In the genomic region with DNA sequence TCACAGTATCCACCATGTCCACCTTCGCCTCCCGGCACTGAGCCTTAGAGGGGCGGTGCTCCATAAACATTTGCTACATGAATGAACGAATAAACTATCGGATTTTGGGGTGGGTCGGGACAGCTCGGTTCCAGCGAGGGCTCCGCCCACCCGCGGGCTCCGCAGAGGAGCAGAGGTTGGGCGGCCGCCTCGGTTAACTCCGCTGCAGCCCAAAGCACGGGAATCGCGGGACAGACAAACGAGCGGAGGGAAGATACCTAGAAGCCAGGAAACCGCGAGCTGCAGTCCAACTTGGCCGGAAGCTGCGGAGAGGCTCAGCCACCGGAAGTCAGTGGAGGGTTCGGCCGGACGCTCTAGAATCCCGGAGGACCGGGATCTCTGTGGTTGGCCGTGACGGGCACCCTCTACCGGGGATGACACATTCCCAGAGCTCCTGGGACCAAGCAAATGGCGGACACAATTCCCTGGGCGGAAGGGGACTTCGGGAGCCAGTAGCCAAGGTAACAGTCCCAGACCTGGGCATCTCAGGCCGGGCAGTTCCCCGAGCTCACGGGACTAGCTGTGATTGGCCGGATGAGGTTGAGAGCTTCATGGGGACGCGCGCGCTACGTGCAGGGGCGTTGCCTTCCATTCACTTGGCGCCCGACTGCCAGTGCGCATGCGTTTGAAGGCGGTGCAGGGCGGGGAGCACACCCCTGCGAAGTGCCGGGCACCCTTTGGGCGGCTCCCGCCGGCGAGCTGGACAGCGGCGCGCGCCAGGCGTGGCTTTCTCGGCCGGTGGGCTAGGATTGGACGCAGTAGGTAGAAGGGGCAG, we compare ENCODE assay signal across 8 cellular contexts. TPM values are rescaled to one million over a fixed set of nuclear protein-coding genes. Genes with fewer than 3 reads are reported as not detected.
DNase-seq lines count a peak whose midpoint lies in the region; ATAC-seq and TF ChIP-seq lines count a peak whose summit lies in the region.

No MANE protein-coding gene starts in this region.

- H3K27me3 Mint-ChIP-seq in type B pancreatic cell = no peaks in the 10 kb centered on the region

- ATAC-seq in HG02884 (IDR thresholded peaks at IDR 0.05; ENCODE audit: unreplicated experiment) (peak; percentile 92), heart right ventricle (peak; percentile 95 to 98 (median 96))

- no peaks in the 10 kb centered on the region for H3K9me3 ChIP-seq in heart right ventricle

- H3K36me3 ChIP-seq in heart right ventricle = peaks cover 0 to 44% (median 25%) of the 10 kb centered on the region in 9 donors

- TF ChIP-seq CTCF in heart right ventricle (IDR thresholded peaks at IDR 0.05) (peak in 5 of 9 donors; percentile 15 to 31 (median 17)), type B pancreatic cell (conservative IDR thresholded peaks at IDR 0.05) (no peak)

- H3K36me3 Mint-ChIP-seq in type B pancreatic cell = peaks cover 8% of the 10 kb centered on the region

- H3K4me3 ChIP-seq in heart right ventricle = peak overlapping the region; percentile 61 to 96 (median 88)

- no peaks in the 10 kb centered on the region for H3K9me3 Mint-ChIP-seq in type B pancreatic cell

- peaks cover 3 to 34% (median 22%) of the 10 kb centered on the region in 9 donors for H3K4me1 ChIP-seq in heart right ventricle

- H3K27ac Mint-ChIP-seq in type B pancreatic cell = peak overlapping the region; percentile 99

- 0% methylated on average over 67 of the region's 67 CpGs for WGBS in heart right ventricle, 2 donors

- intact Hi-C loops in heart right ventricle (cut with DNase I) = loop anchor here in 2 of 10 donors (2.0 to 5.0 kb wide), 2 partner anchors 19 to 69 kb away; no protein-coding TSS in a partner anchor

- H3K27ac ChIP-seq in heart right ventricle = peak overlapping the region; percentile 80 to 98 (median 94)

- H3K27me3 ChIP-seq in heart right ventricle = no peaks in the 10 kb centered on the region

- peak overlapping the region; percentile 98 for H3K4me3 Mint-ChIP-seq in type B pancreatic cell

- peak; percentile 75 for TF ChIP-seq POLR2A in GM15510 (IDR thresholded peaks at IDR 0.05; ENCODE audit: borderline replicate concordance, extremely low read depth, insufficient read length)

- peaks cover 33% of the 10 kb centered on the region for H3K4me1 Mint-ChIP-seq in type B pancreatic cell (ENCODE audit: unreplicated experiment)

- DNase-seq in NCI-H146 treated with DMSO at 0.1 percent for 48 hours (lab: John Stamatoyannopoulos, UW; ENCODE audit: unreplicated experiment) (peak; percentile 99), T-helper 1 cell (peak; percentile 88 to 99 (median 91)), amniotic stem cell (lab: John Stamatoyannopoulos, UW) (peak; percentile 98), heart right ventricle (peak; percentile 98 to 99), pons (ENCODE audit: low spot score) (peak; percentile 99), type B pancreatic cell (ENCODE audit: extremely low spot score, unreplicated experiment) (peak; percentile 99)

RNA-seq across cellular contexts. Expression of gene MAPK7, which starts 0.5 kb away (rescaled TPM):
- 10 to 100 TPM in 6 of 10 donors, 1 to 10 TPM in 4; 7.3 to 16.6 (median 11.4) TPM for total RNA-seq in heart right ventricle
- polyA plus RNA-seq in heart right ventricle = 10 to 100 TPM in 1 of 2 donors, 1 to 10 TPM in 1; 9.1 to 12.3 TPM
- 32.1 and 44.3 TPM in 2 replicates for total RNA-seq in type B pancreatic cell (ENCODE audit: low replicate concordance)

RNA-seq across cellular contexts. Expression of gene MFAP4, which starts 9.2 kb away (rescaled TPM):
- 100 to 1,000 TPM in 1 of 10 donors, 10 to 100 TPM in 9; 15.4 to 101 (median 41.6) TPM for total RNA-seq in heart right ventricle
- 10 to 100 TPM; 27.5 to 44.7 TPM for polyA plus RNA-seq in heart right ventricle
- 2.6 and 18.0 TPM in 2 replicates for total RNA-seq in type B pancreatic cell (ENCODE audit: low replicate concordance)

RNA-seq across cellular contexts. Expression of gene B9D1, which starts 15.3 kb away (rescaled TPM):
- total RNA-seq in heart right ventricle (10 to 100 TPM in 5 of 10 donors, 1 to 10 TPM in 5; 5.3 to 18.8 (median 10.4) TPM), type B pancreatic cell (ENCODE audit: low replicate concordance) (13.8 and 23.2 TPM in 2 replicates)
- polyA plus RNA-seq in heart right ventricle = 10 to 100 TPM in 1 of 2 donors, 1 to 10 TPM in 1; 9.4 to 11.6 TPM

RNA-seq across cellular contexts. Expression of gene RNF112, which starts 33.2 kb away (rescaled TPM):
- total RNA-seq in heart right ventricle (1 to 10 TPM in 5 of 10 donors, under 1 TPM in 5; 0.64 to 4.2 (median 1.0) TPM), type B pancreatic cell (ENCODE audit: low replicate concordance) (0.60 and 1.2 TPM in 2 replicates)
- 1 to 10 TPM; 4.4 to 8.1 TPM for polyA plus RNA-seq in heart right ventricle

Comparison
In these comparisons a context has a peak if more than half of its experiments do, and no peak if none do; other contexts are left out.
1. Peak in every context shown above with its lines: DNase-seq, ATAC-seq, H3K4me3 ChIP-seq and H3K27ac ChIP-seq.